In the genomic region with DNA sequence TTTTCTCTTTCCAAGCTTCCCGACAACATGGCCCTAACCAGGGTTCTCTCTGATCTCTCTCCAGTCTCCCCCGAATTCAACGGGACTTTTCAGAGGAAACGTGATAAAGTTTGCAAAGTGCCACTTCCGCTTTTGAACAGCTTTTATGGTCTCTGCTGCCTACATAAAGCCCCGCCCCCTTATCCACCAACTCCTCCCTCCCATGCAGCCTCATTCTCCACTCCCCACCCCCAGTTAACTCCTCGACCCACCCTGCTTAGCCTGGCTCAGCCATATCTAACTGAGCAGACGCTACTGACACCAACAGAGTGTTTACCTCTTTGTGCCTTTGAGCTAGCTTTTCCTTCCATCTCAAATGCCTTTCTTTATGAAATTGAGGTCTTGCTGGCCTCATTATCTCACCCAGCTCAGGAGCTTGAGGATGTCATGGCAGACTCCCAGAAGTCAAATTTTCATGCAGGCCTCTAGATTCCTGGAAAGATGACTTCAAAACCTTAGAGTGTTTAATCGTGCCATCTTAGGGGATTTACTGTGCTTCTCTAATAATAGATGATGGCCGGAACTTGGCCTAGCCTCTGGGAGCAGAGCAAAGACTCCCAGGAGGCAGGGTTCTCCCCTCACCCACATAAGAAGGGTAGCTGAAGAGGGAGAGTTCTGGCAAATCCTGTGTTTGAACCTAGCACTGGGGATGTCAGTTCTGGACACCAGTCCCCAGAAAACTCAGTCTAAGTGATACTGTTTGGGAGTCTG, we compare ENCODE assay signal across 8 cellular contexts.
DNase-seq lines count a peak whose midpoint lies in the region; ATAC-seq, FAIRE-seq and TF ChIP-seq lines count a peak whose summit lies in the region.

No MANE protein-coding gene starts in this region.

- FAIRE-seq in RCC 7860 (lab: Jason Lieb, UNC) (no peak), HepG2 (lab: Jason Lieb, UNC) (no peak)

- in situ Hi-C loops in HepG2 (cut with HindIII; ENCODE audit: extremely low pct_ligation_motif_present, low pct_unique_long_range_greater_than_20kb), result no loop called here

- 54% methylated on average over 8 of the region's 10 CpGs for WGBS in HepG2 (ENCODE audit: low lambda C conversion rate)

- BruUV-seq in HepG2 (replicated peaks; lab: Mats Ljungman, UMichigan), result no TSS peak

- no peak overlapping the region for H3K4me2 ChIP-seq in HepG2 (ENCODE audit: low read depth, low read length)

- H3K4me1 ChIP-seq in HepG2 (ENCODE audit: insufficient read depth, low read length), result no peaks in the 10 kb centered on the region

- H3K27ac ChIP-seq in HepG2 (ENCODE audit: extremely low read length, insufficient read depth, low read length), result no peak overlapping the region

- TF ChIP-seq POLR2A in HepG2 (IDR thresholded peaks at IDR 0.05; ENCODE audit: insufficient read depth in 1 of 2, low read depth in 2 of 2, low read length in 2 of 2), result no peak

- H3K27me3 ChIP-seq in HepG2 (ENCODE audit: control insufficient read depth in 1 of 2, insufficient read depth in 2 of 2, low read length in 2 of 2), result no peaks in the 10 kb centered on the region

- TF ChIP-seq CTCF in HepG2 (CRISPR knock-in tag; IDR thresholded peaks at IDR 0.05), result no peak

- H2AFZ ChIP-seq in HepG2 (ENCODE audit: low read length), result no peak overlapping the region

- DNase-seq in activated CD4-positive, alpha-beta T cell treated with anti-CD3 and anti-CD28 coated beads for 48 hours, result peak; percentile 67
- DNase-seq in iPS-NIHi7 (ENCODE audit: extremely low spot score) (peak; percentile 35), RCC 7860 (ENCODE audit: low spot score) (no peak), AG08395 (ENCODE audit: low spot score) (no peak), NCI-H187 (lab: John Stamatoyannopoulos, UW) (no peak), HepG2 (ENCODE audit: low spot score) (no peak)

- H3K36me3 ChIP-seq in HepG2 (replicated peaks in 1 of 2; ENCODE audit: control insufficient read depth in 1 of 2, insufficient read depth in 2 of 2, low read length in 2 of 2), result no peaks in the 10 kb centered on the region

- H3K9ac ChIP-seq in HepG2 (ENCODE audit: insufficient read depth, low read depth, low read length), result no peak overlapping the region

- no peak for TF ChIP-seq RAD21 in HepG2 (CRISPR knock-in tag; IDR thresholded peaks at IDR 0.05)

- no peak overlapping the region for H3K4me3 ChIP-seq in HepG2 (replicated peaks in 1 of 3; ENCODE audit: insufficient read depth in 1 of 3, low read depth in 2 of 3, low read length in 3 of 3)

- CTCF ChIA-PET in HepG2 (lab: Yijun Ruan, JAX; ENCODE audit: low intra/inter-chr PET ratio, low total read pairs), result no interaction called here

- intact Hi-C loops in HepG2 (cut with micrococcal nuclease; ENCODE audit: unreplicated experiment), result no loop called here

- ATAC-seq in GM18868 (IDR thresholded peaks at IDR 0.05; ENCODE audit: unreplicated experiment) (peak; percentile 65), HG03439 (IDR thresholded peaks at IDR 0.05; ENCODE audit: unreplicated experiment) (peak; percentile 69), HepG2 (no peak)

- no peaks in the 10 kb centered on the region for H4K20me1 ChIP-seq in HepG2 (ENCODE audit: insufficient read depth, low read length)

- POLR2A ChIA-PET in HepG2 (lab: Yijun Ruan, JAX), result no interaction called here

- no peaks in the 10 kb centered on the region for H3K9me3 ChIP-seq in HepG2 (ENCODE audit: low read length)

- TF ChIP-seq EP300 in HepG2 (IDR thresholded peaks at IDR 0.05; ENCODE audit: low read depth in 2 of 2, low read length in 2 of 2), result no peak
- no peak for TF ChIP-seq EP300 in HepG2 (CRISPR knock-in tag; IDR thresholded peaks at IDR 0.05; ENCODE audit: borderline replicate concordance)

- no peaks in the 10 kb centered on the region for H3K79me2 ChIP-seq in HepG2 (ENCODE audit: insufficient read depth, low read length)

TF ChIP-seq in HepG2, 621 proteins besides CTCF, POLR2A, EP300 and RAD21:
- TF ChIP-seq SSRP1 (CRISPR knock-in tag; IDR thresholded peaks at IDR 0.05), result no peak
- no peak for TF ChIP-seq ZNF547 (CRISPR knock-in tag; IDR thresholded peaks at IDR 0.05)
- no peak for TF ChIP-seq ZNF720 (CRISPR knock-in tag; IDR thresholded peaks at IDR 0.05)
- TF ChIP-seq ZSCAN20 (CRISPR knock-in tag; IDR thresholded peaks at IDR 0.05; ENCODE audit: borderline replicate concordance), result no peak
- TF ChIP-seq ETV6 (CRISPR knock-in tag; conservative IDR thresholded peaks at IDR 0.05), result no peak
- TF ChIP-seq, protein P1, sequence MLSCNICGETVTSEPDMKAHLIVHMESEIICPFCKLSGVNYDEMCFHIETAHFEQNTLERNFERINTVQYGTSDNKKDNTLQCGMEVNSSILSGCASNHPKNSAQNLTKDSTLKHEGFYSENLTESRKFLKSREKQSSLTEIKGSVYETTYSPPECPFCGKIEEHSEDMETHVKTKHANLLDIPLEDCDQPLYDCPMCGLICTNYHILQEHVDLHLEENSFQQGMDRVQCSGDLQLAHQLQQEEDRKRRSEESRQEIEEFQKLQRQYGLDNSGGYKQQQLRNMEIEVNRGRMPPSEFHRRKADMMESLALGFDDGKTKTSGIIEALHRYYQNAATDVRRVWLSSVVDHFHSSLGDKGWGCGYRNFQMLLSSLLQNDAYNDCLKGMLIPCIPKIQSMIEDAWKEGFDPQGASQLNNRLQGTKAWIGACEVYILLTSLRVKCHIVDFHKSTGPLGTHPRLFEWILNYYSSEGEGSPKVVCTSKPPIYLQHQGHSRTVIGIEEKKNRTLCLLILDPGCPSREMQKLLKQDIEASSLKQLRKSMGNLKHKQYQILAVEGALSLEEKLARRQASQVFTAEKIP (CRISPR knock-in tag; IDR thresholded peaks at IDR 0.05; ENCODE audit: borderline replicate concordance), result no peak
- TF ChIP-seq KDM5B (CRISPR knock-in tag; IDR thresholded peaks at IDR 0.05; ENCODE audit: borderline replicate concordance), result no peak

Comparison
In these comparisons a context has a peak if more than half of its experiments do, and no peak if none do; other contexts are left out.
1. DNase-seq: peak in activated CD4-positive, alpha-beta T cell treated with anti-CD3 and anti-CD28 coated beads for 48 hours (single experiment) and iPS-NIHi7 (single experiment); none in RCC 7860 (single experiment), AG08395 (single experiment), NCI-H187 (0 of 2) and HepG2 (single experiment).